ENCODE assay signal across 2 cellular contexts in the genomic region with DNA sequence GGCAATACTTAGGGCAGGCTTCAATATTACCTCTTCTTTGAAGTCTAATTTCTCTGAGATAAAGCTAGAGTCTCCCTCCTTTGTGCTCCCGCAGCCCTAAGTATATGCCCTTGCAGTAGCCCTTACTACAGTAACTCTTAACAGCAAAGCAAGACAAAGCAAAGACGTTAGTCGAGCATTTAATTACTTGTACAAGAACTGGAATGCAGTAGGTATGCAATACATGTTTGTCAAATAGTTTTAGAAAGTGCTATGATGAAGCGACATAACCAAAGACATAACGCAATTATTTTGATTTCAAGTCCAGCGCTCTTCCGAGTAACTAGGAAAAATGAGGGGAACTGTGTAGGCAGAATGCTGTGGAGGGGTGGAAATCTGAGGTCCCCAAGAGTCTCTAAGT.
TF ChIP-seq lines count a peak whose summit lies in the region.

No MANE protein-coding gene starts in this region.

TF ChIP-seq in GM12878, 131 proteins besides CTCF, POLR2A, EP300 and RAD21:
- TF ChIP-seq STAT1 (conservative IDR thresholded peaks at IDR 0.05): no peak
- no peak for TF ChIP-seq ZNF622 (IDR thresholded peaks at IDR 0.05)
- no peak for TF ChIP-seq ESRRA (IDR thresholded peaks at IDR 0.05; ENCODE audit: low read length)
- TF ChIP-seq PAX5 (IDR thresholded peaks at IDR 0.05; ENCODE audit: borderline replicate concordance, low read depth, low read length): no peak
- TF ChIP-seq POU2F2 (IDR thresholded peaks at IDR 0.05; ENCODE audit: borderline replicate concordance, low read depth, low read length): no peak
- no peak for TF ChIP-seq MYC (IDR thresholded peaks at IDR 0.05; ENCODE audit: insufficient read depth, insufficient read length, insufficient replicate concordance, low read length, severe bottlenecking)
- TF ChIP-seq, protein P1, sequence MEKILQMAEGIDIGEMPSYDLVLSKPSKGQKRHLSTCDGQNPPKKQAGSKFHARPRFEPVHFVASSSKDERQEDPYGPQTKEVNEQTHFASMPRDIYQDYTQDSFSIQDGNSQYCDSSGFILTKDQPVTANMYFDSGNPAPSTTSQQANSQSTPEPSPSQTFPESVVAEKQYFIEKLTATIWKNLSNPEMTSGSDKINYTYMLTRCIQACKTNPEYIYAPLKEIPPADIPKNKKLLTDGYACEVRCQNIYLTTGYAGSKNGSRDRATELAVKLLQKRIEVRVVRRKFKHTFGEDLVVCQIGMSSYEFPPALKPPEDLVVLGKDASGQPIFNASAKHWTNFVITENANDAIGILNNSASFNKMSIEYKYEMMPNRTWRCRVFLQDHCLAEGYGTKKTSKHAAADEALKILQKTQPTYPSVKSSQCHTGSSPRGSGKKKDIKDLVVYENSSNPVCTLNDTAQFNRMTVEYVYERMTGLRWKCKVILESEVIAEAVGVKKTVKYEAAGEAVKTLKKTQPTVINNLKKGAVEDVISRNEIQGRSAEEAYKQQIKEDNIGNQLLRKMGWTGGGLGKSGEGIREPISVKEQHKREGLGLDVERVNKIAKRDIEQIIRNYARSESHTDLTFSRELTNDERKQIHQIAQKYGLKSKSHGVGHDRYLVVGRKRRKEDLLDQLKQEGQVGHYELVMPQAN (conservative IDR thresholded peaks at IDR 0.05): no peak
- no peak for TF ChIP-seq RUNX3 (IDR thresholded peaks at IDR 0.05; ENCODE audit: low read length)
- TF ChIP-seq, protein P2, sequence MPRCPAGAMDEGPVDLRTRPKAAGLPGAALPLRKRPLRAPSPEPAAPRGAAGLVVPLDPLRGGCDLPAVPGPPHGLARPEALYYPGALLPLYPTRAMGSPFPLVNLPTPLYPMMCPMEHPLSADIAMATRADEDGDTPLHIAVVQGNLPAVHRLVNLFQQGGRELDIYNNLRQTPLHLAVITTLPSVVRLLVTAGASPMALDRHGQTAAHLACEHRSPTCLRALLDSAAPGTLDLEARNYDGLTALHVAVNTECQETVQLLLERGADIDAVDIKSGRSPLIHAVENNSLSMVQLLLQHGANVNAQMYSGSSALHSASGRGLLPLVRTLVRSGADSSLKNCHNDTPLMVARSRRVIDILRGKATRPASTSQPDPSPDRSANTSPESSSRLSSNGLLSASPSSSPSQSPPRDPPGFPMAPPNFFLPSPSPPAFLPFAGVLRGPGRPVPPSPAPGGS (IDR thresholded peaks at IDR 0.05; ENCODE audit: borderline replicate concordance, insufficient read depth, low read depth, low read length, poor library complexity, severe bottlenecking): no peak
- TF ChIP-seq, protein P3, sequence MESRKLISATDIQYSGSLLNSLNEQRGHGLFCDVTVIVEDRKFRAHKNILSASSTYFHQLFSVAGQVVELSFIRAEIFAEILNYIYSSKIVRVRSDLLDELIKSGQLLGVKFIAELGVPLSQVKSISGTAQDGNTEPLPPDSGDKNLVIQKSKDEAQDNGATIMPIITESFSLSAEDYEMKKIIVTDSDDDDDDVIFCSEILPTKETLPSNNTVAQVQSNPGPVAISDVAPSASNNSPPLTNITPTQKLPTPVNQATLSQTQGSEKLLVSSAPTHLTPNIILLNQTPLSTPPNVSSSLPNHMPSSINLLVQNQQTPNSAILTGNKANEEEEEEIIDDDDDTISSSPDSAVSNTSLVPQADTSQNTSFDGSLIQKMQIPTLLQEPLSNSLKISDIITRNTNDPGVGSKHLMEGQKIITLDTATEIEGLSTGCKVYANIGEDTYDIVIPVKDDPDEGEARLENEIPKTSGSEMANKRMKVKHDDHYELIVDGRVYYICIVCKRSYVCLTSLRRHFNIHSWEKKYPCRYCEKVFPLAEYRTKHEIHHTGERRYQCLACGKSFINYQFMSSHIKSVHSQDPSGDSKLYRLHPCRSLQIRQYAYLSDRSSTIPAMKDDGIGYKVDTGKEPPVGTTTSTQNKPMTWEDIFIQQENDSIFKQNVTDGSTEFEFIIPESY (IDR thresholded peaks at IDR 0.05): no peak
- TF ChIP-seq RAD51 (IDR thresholded peaks at IDR 0.05): no peak
- TF ChIP-seq, protein P4, sequence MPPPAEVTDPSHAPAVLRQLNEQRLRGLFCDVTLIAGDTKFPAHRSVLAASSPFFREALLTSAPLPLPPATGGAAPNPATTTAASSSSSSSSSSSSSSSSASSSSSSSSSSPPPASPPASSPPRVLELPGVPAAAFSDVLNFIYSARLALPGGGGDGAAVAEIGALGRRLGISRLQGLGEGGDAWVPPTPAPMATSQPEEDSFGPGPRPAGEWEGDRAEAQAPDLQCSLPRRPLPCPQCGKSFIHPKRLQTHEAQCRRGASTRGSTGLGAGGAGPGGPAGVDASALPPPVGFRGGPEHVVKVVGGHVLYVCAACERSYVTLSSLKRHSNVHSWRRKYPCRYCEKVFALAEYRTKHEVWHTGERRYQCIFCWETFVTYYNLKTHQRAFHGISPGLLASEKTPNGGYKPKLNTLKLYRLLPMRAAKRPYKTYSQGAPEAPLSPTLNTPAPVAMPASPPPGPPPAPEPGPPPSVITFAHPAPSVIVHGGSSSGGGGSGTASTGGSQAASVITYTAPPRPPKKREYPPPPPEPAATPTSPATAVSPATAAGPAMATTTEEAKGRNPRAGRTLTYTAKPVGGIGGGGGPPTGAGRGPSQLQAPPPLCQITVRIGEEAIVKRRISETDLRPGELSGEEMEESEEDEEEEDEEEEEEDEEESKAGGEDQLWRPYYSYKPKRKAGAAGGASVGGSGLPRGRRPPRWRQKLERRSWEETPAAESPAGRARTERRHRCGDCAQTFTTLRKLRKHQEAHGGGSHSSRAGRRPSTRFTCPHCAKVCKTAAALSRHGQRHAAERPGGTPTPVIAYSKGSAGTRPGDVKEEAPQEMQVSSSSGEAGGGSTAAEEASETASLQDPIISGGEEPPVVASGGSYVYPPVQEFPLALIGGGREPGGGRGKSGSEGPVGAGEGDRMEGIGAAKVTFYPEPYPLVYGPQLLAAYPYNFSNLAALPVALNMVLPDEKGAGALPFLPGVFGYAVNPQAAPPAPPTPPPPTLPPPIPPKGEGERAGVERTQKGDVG (CRISPR knock-in tag; IDR thresholded peaks at IDR 0.05): no peak
- TF ChIP-seq SUPT20H (IDR thresholded peaks at IDR 0.05; ENCODE audit: borderline replicate concordance, control insufficient read depth, low read depth, low read length): no peak
- TF ChIP-seq YY1 (IDR thresholded peaks at IDR 0.05; ENCODE audit: low read depth, low read length): no peak
- TF ChIP-seq GABPA (IDR thresholded peaks at IDR 0.05; ENCODE audit: low read depth): no peak

TF ChIP-seq in liver, 16 proteins besides CTCF, POLR2A, EP300 and RAD21:
- TF ChIP-seq HNF4G (IDR thresholded peaks at IDR 0.05) (no peak), HNF4A (conservative IDR thresholded peaks at IDR 0.05) (no peak), EGR1 (IDR thresholded peaks at IDR 0.05; ENCODE audit: low read depth in 2 of 2) (no peak), JUND (IDR thresholded peaks at IDR 0.05) (no peak), NR2F2 (IDR thresholded peaks at IDR 0.05) (no peak), FOXA2 (IDR thresholded peaks at IDR 0.05) (no peak), GABPA (IDR thresholded peaks at IDR 0.05 in 1 of 2, conservative IDR thresholded peaks at IDR 0.05 in 1 of 2) (no peak), SP1 (IDR thresholded peaks at IDR 0.05) (no peak), TAF1 (conservative IDR thresholded peaks at IDR 0.05) (no peak), YY1 (IDR thresholded peaks at IDR 0.05) (no peak), FOXA1 (IDR thresholded peaks at IDR 0.05) (no peak), RXRA (IDR thresholded peaks at IDR 0.05) (no peak)
- TF ChIP-seq, protein P5, sequence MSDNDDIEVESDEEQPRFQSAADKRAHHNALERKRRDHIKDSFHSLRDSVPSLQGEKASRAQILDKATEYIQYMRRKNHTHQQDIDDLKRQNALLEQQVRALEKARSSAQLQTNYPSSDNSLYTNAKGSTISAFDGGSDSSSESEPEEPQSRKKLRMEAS (IDR thresholded peaks at IDR 0.05): no peak
- TF ChIP-seq, protein P6, sequence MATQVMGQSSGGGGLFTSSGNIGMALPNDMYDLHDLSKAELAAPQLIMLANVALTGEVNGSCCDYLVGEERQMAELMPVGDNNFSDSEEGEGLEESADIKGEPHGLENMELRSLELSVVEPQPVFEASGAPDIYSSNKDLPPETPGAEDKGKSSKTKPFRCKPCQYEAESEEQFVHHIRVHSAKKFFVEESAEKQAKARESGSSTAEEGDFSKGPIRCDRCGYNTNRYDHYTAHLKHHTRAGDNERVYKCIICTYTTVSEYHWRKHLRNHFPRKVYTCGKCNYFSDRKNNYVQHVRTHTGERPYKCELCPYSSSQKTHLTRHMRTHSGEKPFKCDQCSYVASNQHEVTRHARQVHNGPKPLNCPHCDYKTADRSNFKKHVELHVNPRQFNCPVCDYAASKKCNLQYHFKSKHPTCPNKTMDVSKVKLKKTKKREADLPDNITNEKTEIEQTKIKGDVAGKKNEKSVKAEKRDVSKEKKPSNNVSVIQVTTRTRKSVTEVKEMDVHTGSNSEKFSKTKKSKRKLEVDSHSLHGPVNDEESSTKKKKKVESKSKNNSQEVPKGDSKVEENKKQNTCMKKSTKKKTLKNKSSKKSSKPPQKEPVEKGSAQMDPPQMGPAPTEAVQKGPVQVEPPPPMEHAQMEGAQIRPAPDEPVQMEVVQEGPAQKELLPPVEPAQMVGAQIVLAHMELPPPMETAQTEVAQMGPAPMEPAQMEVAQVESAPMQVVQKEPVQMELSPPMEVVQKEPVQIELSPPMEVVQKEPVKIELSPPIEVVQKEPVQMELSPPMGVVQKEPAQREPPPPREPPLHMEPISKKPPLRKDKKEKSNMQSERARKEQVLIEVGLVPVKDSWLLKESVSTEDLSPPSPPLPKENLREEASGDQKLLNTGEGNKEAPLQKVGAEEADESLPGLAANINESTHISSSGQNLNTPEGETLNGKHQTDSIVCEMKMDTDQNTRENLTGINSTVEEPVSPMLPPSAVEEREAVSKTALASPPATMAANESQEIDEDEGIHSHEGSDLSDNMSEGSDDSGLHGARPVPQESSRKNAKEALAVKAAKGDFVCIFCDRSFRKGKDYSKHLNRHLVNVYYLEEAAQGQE (IDR thresholded peaks at IDR 0.05): no peak
- TF ChIP-seq, protein P3 (IDR thresholded peaks at IDR 0.05): no peak
- TF ChIP-seq, protein P7, sequence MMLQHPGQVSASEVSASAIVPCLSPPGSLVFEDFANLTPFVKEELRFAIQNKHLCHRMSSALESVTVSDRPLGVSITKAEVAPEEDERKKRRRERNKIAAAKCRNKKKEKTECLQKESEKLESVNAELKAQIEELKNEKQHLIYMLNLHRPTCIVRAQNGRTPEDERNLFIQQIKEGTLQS (IDR thresholded peaks at IDR 0.05): no peak
